Comparison of ENCODE assay signal across 22 cellular contexts in the genomic region with DNA sequence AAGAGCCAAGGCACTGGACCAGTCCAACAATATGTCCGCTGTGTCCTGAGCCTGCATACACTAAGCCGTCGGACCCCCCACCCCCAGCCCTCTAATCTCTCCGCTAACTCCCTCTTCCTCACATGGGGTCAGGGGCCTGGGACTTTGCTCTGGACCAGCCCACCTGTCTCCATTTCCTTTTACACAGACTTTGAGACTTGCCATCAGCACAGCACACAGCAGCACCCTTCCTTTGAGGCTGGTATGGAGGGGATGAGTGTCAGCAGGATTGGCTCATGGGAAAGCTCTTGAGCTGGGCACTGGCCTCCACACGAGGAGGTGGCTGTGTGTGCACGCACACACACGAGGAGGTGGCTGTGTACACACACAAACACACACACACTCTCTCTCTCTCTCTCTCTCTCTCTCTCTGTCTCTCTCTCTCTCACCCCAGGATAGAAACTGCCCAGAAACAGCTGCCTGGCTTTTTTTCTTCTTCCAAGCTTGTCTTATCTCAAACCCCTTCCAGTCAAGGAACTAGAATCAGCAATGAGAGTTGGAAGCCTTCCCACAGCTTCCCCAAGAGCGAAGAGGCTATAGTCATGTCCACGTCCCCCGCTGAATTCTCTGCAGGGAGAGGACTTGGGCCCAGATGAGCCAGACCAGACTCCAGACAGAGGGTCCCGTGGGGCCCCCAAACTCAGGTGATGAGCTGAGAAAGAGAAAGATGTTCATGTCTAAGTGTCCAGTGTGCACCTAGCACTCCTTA. TPM values are rescaled to one million over a fixed set of nuclear protein-coding genes. Genes with fewer than 3 reads are reported as not detected.
DNase-seq lines count a peak whose midpoint lies in the region; ATAC-seq, FAIRE-seq and TF ChIP-seq lines count a peak whose summit lies in the region.
"Had no signal": no experiment of that assay in that cellular context is flagged by ENCODE, and none has a peak within 500 bp of the region (broad histone marks: within the 10 kb centered on the region; RNA-seq: fewer than 3 reads in every experiment).

No MANE protein-coding gene starts in this region.

- H2BK5ac ChIP-seq in H1 (ENCODE audit: low read depth, low read length), result 0 out of 2 replicates have a peak overlapping the region, but pooled peaks have one; percentile 21

- H3K27me3 ChIP-seq in CD8-positive, alpha-beta memory T cell (ENCODE audit: insufficient read depth, low read length, poor library complexity, severe bottlenecking), result no peaks in the 10 kb centered on the region
- H3K27me3 ChIP-seq in HL-60 (ENCODE audit: insufficient read depth, poor library complexity, severe bottlenecking) (no peaks in the 10 kb centered on the region), H1 (replicated peaks in 1 of 4; ENCODE audit: control insufficient read depth in 3 of 4, extremely low read depth in 1 of 4, insufficient read depth in 3 of 4, low read length in 3 of 4) (no peaks in the 10 kb centered on the region), neutrophil (no peaks in the 10 kb centered on the region)
- H3K27me3 ChIP-seq: heart right ventricle, Peyer's patch, sigmoid colon had no signal

- H3K36me3 ChIP-seq in CD8-positive, alpha-beta memory T cell (ENCODE audit: insufficient read depth, low read length), result peaks cover 6% of the 10 kb centered on the region
- H3K36me3 ChIP-seq in H1 (ENCODE audit: control insufficient read depth in 2 of 4, insufficient read depth in 4 of 4, low read length in 3 of 4) (no peaks in the 10 kb centered on the region; a peak in 1 of 8 replicates), neutrophil (peaks cover 7% of the 10 kb centered on the region)

- H3K79me2 ChIP-seq in H1 (ENCODE audit: control insufficient read depth in 1 of 2, insufficient read depth in 2 of 2, low read length in 2 of 2), result no peaks in the 10 kb centered on the region

- H4K91ac ChIP-seq in H1 (replicated peaks; ENCODE audit: insufficient read length, low read length), result no peak overlapping the region

- no peak for FAIRE-seq in H1 (lab: Jason Lieb, UNC)
- FAIRE-seq: kidney had no signal

- H3K23ac ChIP-seq in H1 (ENCODE audit: insufficient read length), result no peak overlapping the region

- no peaks in the 10 kb centered on the region for H3K27me3 Mint-ChIP-seq in CD8-positive, alpha-beta memory T cell

- ATAC-seq in HG03196 (IDR thresholded peaks at IDR 0.05; ENCODE audit: unreplicated experiment), result no peak
- ATAC-seq: activated T-cell treated with anti-CD3 and anti-CD28 coated beads, Interleukin-2, amount 50 U/mL, for 72 hours; SK-N-SH treated with all-trans-retinoic acid at 6 μM for 48 hours had no signal

- POLR2A ChIA-PET in CD8-positive, alpha-beta memory T cell (lab: Charles Lee), result interaction anchor here (0.6 kb wide), 1 partner anchor 23 kb away, joined by 5 read pairs; no protein-coding TSS in a partner anchor
- POLR2A ChIA-PET in H1 (lab: Charles Lee; ENCODE audit: partially characterized antibody), result interaction anchor here (1.1 to 1.4 kb wide), 3 partner anchors 9 to 198 kb away, joined by 3 to 5 read pairs (median 3); partner anchors contain the start of gene SLC9A8

- H3K4me3 ChIP-seq in CD8-positive, alpha-beta memory T cell (ENCODE audit: low read length), result no peak overlapping the region
- H3K4me3 ChIP-seq in HL-60 (replicated peaks; ENCODE audit: insufficient read depth, low read length) (no peak overlapping the region), H1 (ENCODE audit: extremely low read depth in 1 of 4, insufficient read depth in 2 of 4, low read depth in 3 of 4, low read length in 4 of 4) (no peak overlapping the region), neutrophil (ENCODE audit: low read depth in 1 of 2, low read length in 1 of 2) (peak overlapping the region; percentile 31 to 41)
- H3K4me3 ChIP-seq: heart right ventricle, Peyer's patch, sigmoid colon had no signal

- H3K14ac ChIP-seq in H1 (ENCODE audit: insufficient read length), result no peak overlapping the region

- no peaks in the 10 kb centered on the region for H3K9me3 ChIP-seq in CD8-positive, alpha-beta memory T cell (ENCODE audit: low read length)
- H3K9me3 ChIP-seq in H1 (ENCODE audit: insufficient read depth in 2 of 2, low read depth in 1 of 2, low read length in 1 of 2) (no peaks in the 10 kb centered on the region), neutrophil (no peaks in the 10 kb centered on the region)
- H3K9me3 ChIP-seq: heart right ventricle, Peyer's patch, sigmoid colon had no signal

- no peak for TF ChIP-seq EP300 in H1 (IDR thresholded peaks at IDR 0.05; ENCODE audit: borderline replicate concordance in 1 of 2, low read depth in 2 of 2, low read length in 2 of 2)

- no peak for DNase-seq in CD8-positive, alpha-beta memory T cell
- DNase-seq in HL-60 (ENCODE audit: low read depth in 1 of 2, low spot score in 1 of 2), result no peak
- DNase-seq in H1 (ENCODE audit: low read depth in 1 of 2, low spot score in 2 of 2), result no peak
- DNase-seq in cerebellar nuclear complex (lab: John Stamatoyannopoulos, UW), result no peak
- DNase-seq in hypothalamus (lab: John Stamatoyannopoulos, UW), result no peak
- DNase-seq: activated CD4-positive, alpha-beta T cell treated with anti-CD3 and anti-CD28 coated beads, Interleukin-2, amount 50 U/mL, for 48 hours; activated T-cell treated with anti-CD3 and anti-CD28 coated beads, Interleukin-2, amount 50 U/mL, for 72 hours; amniotic stem cell; central memory CD4-positive, alpha-beta T cell; DMS 273 treated with DMSO at 0.1 percent for 48 hours; effector memory CD4-positive, alpha-beta T cell; heart right ventricle; KG1; kidney; NCI-H1092; NCI-H2107; NCI-H748 treated with DMSO at 0.1 percent for 48 hours; Peyer's patch; sigmoid colon had no signal

- H3K18ac ChIP-seq in H1 (ENCODE audit: extremely low read depth, low read length), result no peak overlapping the region

- TF ChIP-seq CTCF in HL-60 (IDR thresholded peaks at IDR 0.05; ENCODE audit: insufficient read depth, low read length) (no peak), H1 (IDR thresholded peaks at IDR 0.05; ENCODE audit: control extremely low read depth in 1 of 3, insufficient read depth in 1 of 3, low read depth in 1 of 3, low read length in 3 of 3) (no peak), neutrophil (IDR thresholded peaks at IDR 0.05) (no peak)

- H3K9ac ChIP-seq in H1 (replicated peaks in 1 of 4; ENCODE audit: extremely low read depth in 1 of 4, low read depth in 3 of 4, low read length in 3 of 4), result no peak overlapping the region

- no peak overlapping the region for H2AFZ ChIP-seq in H1 (ENCODE audit: low read length)

- no peak overlapping the region for H4K8ac ChIP-seq in H1 (ENCODE audit: extremely low read depth, insufficient read depth, low read length)

- H3K27ac ChIP-seq in CD8-positive, alpha-beta memory T cell (ENCODE audit: low read depth, low read length), result peak overlapping the region; percentile 9
- H3K27ac ChIP-seq in HL-60 (replicated peaks), result peak overlapping the region; percentile 77
- 0 out of 2 replicates have a peak overlapping the region, but pooled peaks have one; percentile 27 for H3K27ac ChIP-seq in H1 (ENCODE audit: low read depth, low read length)
- peak overlapping the region; percentile 95 for H3K27ac ChIP-seq in neutrophil

- no peak overlapping the region for H2BK20ac ChIP-seq in H1 (ENCODE audit: low read length)

- no peak overlapping the region for H2BK12ac ChIP-seq in H1 (ENCODE audit: low read depth, low read length)

- H3K4me1 ChIP-seq in CD8-positive, alpha-beta memory T cell (ENCODE audit: insufficient read depth, low read length), result no peaks in the 10 kb centered on the region
- H3K4me1 ChIP-seq in H1 (replicated peaks in 1 of 4; ENCODE audit: control insufficient read depth in 3 of 4, insufficient read depth in 4 of 4, low read length in 3 of 4) (peaks cover 0 to 8% (median 0%) of the 10 kb centered on the region in 4 experiments; a peak in 3 of 7 replicates), neutrophil (ENCODE audit: control insufficient read depth in 1 of 2, insufficient read depth in 1 of 2, low read depth in 1 of 2, low read length in 1 of 2) (peaks cover 46 to 49% of the 10 kb centered on the region in 2 experiments)
- H3K4me1 ChIP-seq: Peyer's patch, sigmoid colon had no signal

- H2BK15ac ChIP-seq in H1 (ENCODE audit: low read length), result no peak overlapping the region

- CTCF ChIA-PET in CD8-positive, alpha-beta memory T cell (lab: Charles Lee), result no interaction called here
- CTCF ChIA-PET in H1 (lab: Charles Lee; ENCODE audit: partially characterized antibody), result interaction anchor here (1.2 to 7.7 kb wide), 5 partner anchors 14 to 223 kb away, joined by 3 to 39 read pairs (median 4); no protein-coding TSS in a partner anchor

- TF ChIP-seq RAD21 in H1 (IDR thresholded peaks at IDR 0.05 in 1 of 2, conservative IDR thresholded peaks at IDR 0.05 in 1 of 2; ENCODE audit: low read depth in 2 of 2, low read length in 2 of 2), result no peak

- no peak overlapping the region for H2AK5ac ChIP-seq in H1 (ENCODE audit: low read depth, low read length)

- no peaks in the 10 kb centered on the region for H3K9me3 Mint-ChIP-seq in CD8-positive, alpha-beta memory T cell
- H3K9me3 Mint-ChIP-seq: activated T-cell treated with anti-CD3 and anti-CD28 coated beads, Interleukin-2, amount 50 U/mL, for 72 hours had no signal

- no peak overlapping the region for H3K4me2 ChIP-seq in H1 (ENCODE audit: insufficient read depth in 1 of 2, low read depth in 2 of 2, low read length in 2 of 2)

- 92% methylated on average over 11 of the region's 11 CpGs; no CpG with 5 or more reads in 1 of the 2 experiments for WGBS in H1 (ENCODE audit: extremely low coverage in 1 of 2, insufficient coverage in 1 of 2, insufficient read length in 1 of 2, insufficient replicate concordance in 2 of 2, low coverage in 1 of 2, low lambda C conversion rate in 2 of 2, missing lambda C conversion rate in 1 of 2), 2 experiments

- H3K4ac ChIP-seq in H1 (replicated peaks; ENCODE audit: insufficient read length, low read depth, low read length), result no peak overlapping the region

- no peak overlapping the region for H3K4me3 Mint-ChIP-seq in CD8-positive, alpha-beta memory T cell
- H3K4me3 Mint-ChIP-seq: activated T-cell treated with anti-CD3 and anti-CD28 coated beads, Interleukin-2, amount 50 U/mL, for 72 hours had no signal

- peak overlapping the region in 4 of 8 donors; percentile 23 to 66 (median 53) for H3K27ac Mint-ChIP-seq in CD8-positive, alpha-beta memory T cell
- H3K27ac Mint-ChIP-seq: activated T-cell treated with anti-CD3 and anti-CD28 coated beads, Interleukin-2, amount 50 U/mL, for 72 hours had no signal

- H4K5ac ChIP-seq in H1 (ENCODE audit: insufficient read length, low read depth, low read length), result no peak overlapping the region

- peaks cover 0 to 2% of the 10 kb centered on the region in 2 experiments for H4K20me1 ChIP-seq in H1 (replicated peaks in 1 of 2; ENCODE audit: control insufficient read depth in 1 of 2, insufficient read depth in 2 of 2, low read length in 2 of 2)

- TF ChIP-seq POLR2A in H1 (IDR thresholded peaks at IDR 0.05; ENCODE audit: control extremely low read depth in 1 of 2, low read depth in 2 of 2, low read length in 2 of 2), result no peak

- H3K36me3 Mint-ChIP-seq in CD8-positive, alpha-beta memory T cell, result peaks cover 4 to 65% (median 11%) of the 10 kb centered on the region in 3 donors

- H2BK120ac ChIP-seq in H1 (replicated peaks; ENCODE audit: low read depth, low read length), result no peak overlapping the region

- peaks cover 3 to 9% (median 4%) of the 10 kb centered on the region in 3 donors for H3K4me1 Mint-ChIP-seq in CD8-positive, alpha-beta memory T cell

- no peaks in the 10 kb centered on the region for H3K79me1 ChIP-seq in H1 (ENCODE audit: low read depth, low read length)

- H3K23me2 ChIP-seq in H1 (ENCODE audit: low read depth, low read length), result no peaks in the 10 kb centered on the region; the same call in 1 of the 2 replicates

- no peak overlapping the region for H3K56ac ChIP-seq in H1 (replicated peaks; ENCODE audit: insufficient read length, low read depth, low read length)

RNA-seq across cellular contexts. Expression of gene SLC9A8, which starts 18.6 kb away (rescaled TPM):
- 10 to 100 TPM; 11.5 to 12.0 TPM for total RNA-seq in CD8-positive, alpha-beta memory T cell
- 7.7 TPM for polyA plus RNA-seq in CD8-positive, alpha-beta memory T cell
- 6.2 and 6.7 TPM in 2 replicates for total RNA-seq in H1 (2021; fragmentation: NEBNext Ultra II Directional; extraction: Animal tissue kit (Norgen Biotek cat#: 25700))
- 3.2 and 5.0 TPM in 2 replicates for polyA plus RNA-seq in H1 (2011; rRNA removed)
- 3.0 TPM for polyA plus RNA-seq in H1 (2011; cell fraction: cytosol; rRNA removed)
- 10.2 TPM for polyA plus RNA-seq in H1 (2011; cell fraction: nucleus; rRNA removed)
- polyA plus RNA-seq in H1 (2012, experiment 1 of 2), result 5.1 to 9.0 TPM (median 6.0 TPM) in 4 replicates
- 3.4 TPM for polyA plus RNA-seq in H1 (2012, experiment 2 of 2)
- polyA plus RNA-seq in H1 (2013, experiment 1 of 2), result 7.5 TPM
- 7.5 TPM for polyA plus RNA-seq in H1 (2013, experiment 2 of 2)
- polyA minus RNA-seq in H1 (2011; rRNA and poly(A)+ RNA removed), result 6.6 and 14.1 TPM in 2 replicates
- polyA minus RNA-seq in H1 (2011; cell fraction: cytosol; rRNA and poly(A)+ RNA removed), result 2.7 TPM
- 18.1 TPM for polyA minus RNA-seq in H1 (2011; cell fraction: nucleus; rRNA and poly(A)+ RNA removed)

Comparison
In these comparisons a context has a peak if more than half of its experiments do, and no peak if none do; other contexts are left out.
1. H3K27ac ChIP-seq: peak in every context shown above with its lines; median percentile 95 in neutrophil; 77 in HL-60; 27 in H1; 9 in CD8-positive, alpha-beta memory T cell.
2. H3K4me3 ChIP-seq: peak in neutrophil (2 of 2); none in CD8-positive, alpha-beta memory T cell (single experiment), HL-60 (single experiment) and H1 (0 of 4).